ENCODE assay signal across 9 cellular contexts in genomic region chr17:58514795-58515157, GRCh38. TPM values are rescaled to one million over a fixed set of nuclear protein-coding genes. Genes with fewer than 3 reads are reported as not detected.
DNase-seq lines count a peak whose midpoint lies in the region; ATAC-seq and TF ChIP-seq lines count a peak whose summit lies in the region.
"Had no signal": no experiment of that assay in that cellular context is flagged by ENCODE, and none has a peak within 500 bp of the region (broad histone marks: within the 10 kb centered on the region; RNA-seq: fewer than 3 reads in every experiment).

No MANE protein-coding gene starts in this region.

- peak overlapping the region in 57 of 59 donors; percentile 13 to 99 (median 81) for H3K27ac ChIP-seq in dorsolateral prefrontal cortex
- H3K27ac ChIP-seq: KMS-11 had no signal

- intact Hi-C loops in dorsolateral prefrontal cortex (cut with DNase I) = loop anchor here (5.0 to 10.0 kb wide), 6 partner anchors 160 to 1110 kb away; partner anchors contain the start of genes RAD51C (in 2 of the 2), SUPT4H1 (in 2 of the 2), TEX14 (in 2 of the 2) and TRIM37 (in 1 of the 2)

- H3K9me3 Mint-ChIP-seq in nephron = no peaks in the 10 kb centered on the region

- H3K36me3 ChIP-seq in MG63 = peaks cover 25% of the 10 kb centered on the region

- H3K4me1 Mint-ChIP-seq in nephron = peaks cover 40% of the 10 kb centered on the region

- H3K9me3 ChIP-seq in MG63 = no peaks in the 10 kb centered on the region

- H3K27me3 Mint-ChIP-seq in nephron (ENCODE audit: low read depth) = no peaks in the 10 kb centered on the region

- DNase-seq in AG09309 (ENCODE audit: low read depth) (no peak), MG63 (no peak), dorsolateral prefrontal cortex (no peak), nucleus accumbens (lab: John Stamatoyannopoulos, UW) (no peak)

- ATAC-seq in HG02840 (IDR thresholded peaks at IDR 0.05; ENCODE audit: low FRiP score, unreplicated experiment) (no peak), HG03045 (IDR thresholded peaks at IDR 0.05; ENCODE audit: unreplicated experiment) (no peak), HG02798 (IDR thresholded peaks at IDR 0.05; ENCODE audit: poor library complexity, unreplicated experiment) (no peak)

- TF ChIP-seq CTCF in AG09309 (IDR thresholded peaks at IDR 0.05; ENCODE audit: control insufficient read depth, insufficient read depth, low read depth, low read length, missing control alignments) (no peak), dorsolateral prefrontal cortex (IDR thresholded peaks at IDR 0.05 in 54 of 56, conservative IDR thresholded peaks at IDR 0.05 in 2 of 56; ENCODE audit: low read depth in 1 of 56, partially characterized antibody in 56 of 56) (no peak), nephron (IDR thresholded peaks at IDR 0.05; ENCODE audit: unreplicated experiment in 3 of 3) (no peak)

- H3K4me3 ChIP-seq in AG09309 (ENCODE audit: control insufficient read depth, low read depth, low read length) = peak overlapping the region; percentile 81
- peak overlapping the region; percentile 73 for H3K4me3 ChIP-seq in MG63
- H3K4me3 ChIP-seq in dorsolateral prefrontal cortex = peak overlapping the region; percentile 56 to 91 (median 77)

- peak overlapping the region; percentile 87 to 95 (median 92) for H3K4me3 Mint-ChIP-seq in nephron

- H3K36me3 Mint-ChIP-seq in nephron (ENCODE audit: low read depth) = peaks cover 29% of the 10 kb centered on the region

- H3K27ac Mint-ChIP-seq in nephron = peak overlapping the region; percentile 6 to 71 (median 71)

- H3K27me3 ChIP-seq in MG63 (no peaks in the 10 kb centered on the region), dorsolateral prefrontal cortex (no peaks in the 10 kb centered on the region)

RNA-seq across cellular contexts. Expression of gene MTMR4, which starts 0.3 kb away (rescaled TPM):
- total RNA-seq in MG63 (2014; rRNA removed; shearing (Covaris generic); ENCODE audit: low replicate concordance) = 17.6 and 26.4 TPM in 2 replicates
- 100 to 1,000 TPM in 25 of 120 experiments, 10 to 100 TPM in 95; 66.6 to 122 (median 90.6) TPM for total RNA-seq in dorsolateral prefrontal cortex

RNA-seq across cellular contexts. Expression of gene HSF5, which starts 26.6 kb away (rescaled TPM):
- not detected in 2 replicates for total RNA-seq in MG63 (2014; rRNA removed; shearing (Covaris generic); ENCODE audit: low replicate concordance)
- total RNA-seq in dorsolateral prefrontal cortex = 1 to 10 TPM in 1 of 120 experiments, under 1 TPM in 116, not detected in 3; 0.10 to 1.0 (median 0.30) TPM
